In genomic region chr3:52851348-52851747, GRCh38 we compare ENCODE assay signal across 9 cellular contexts. TPM values are rescaled to one million over a fixed set of nuclear protein-coding genes. Genes with fewer than 3 reads are reported as not detected.
DNase-seq lines count a peak whose midpoint lies in the region; ATAC-seq and TF ChIP-seq lines count a peak whose summit lies in the region.
"Had no signal": no experiment of that assay in that cellular context is flagged by ENCODE, and none has a peak within 500 bp of the region (broad histone marks: within the 10 kb centered on the region; RNA-seq: fewer than 3 reads in every experiment).

No MANE protein-coding gene starts in this region.

- H3F3A ChIP-seq in SU-DHL-6 (ENCODE audit: insufficient read depth): no peaks in the 10 kb centered on the region

- peaks cover 2% of the 10 kb centered on the region for H3K4me1 ChIP-seq in vagina

- no peak for TF ChIP-seq POLR2A in vagina (IDR thresholded peaks at IDR 0.05)

- H3K4me2 ChIP-seq in SU-DHL-6 (ENCODE audit: low read depth, low read length, poor library complexity, severe bottlenecking): no peak overlapping the region

- no peaks in the 10 kb centered on the region for H3K9me3 Mint-ChIP-seq in activated CD4-positive, alpha-beta T cell treated with anti-CD3 and anti-CD28 coated beads for 36 hours (ENCODE audit: low read depth)
- no peaks in the 10 kb centered on the region for H3K9me3 Mint-ChIP-seq in naive thymus-derived CD8-positive, alpha-beta T cell
- H3K9me3 Mint-ChIP-seq: central memory CD8-positive, alpha-beta T cell had no signal

- peak; percentile 83 for TF ChIP-seq CTCF in LNCaP clone FGC (IDR thresholded peaks at IDR 0.05; ENCODE audit: control insufficient read depth, extremely low read depth, insufficient read depth)
- TF ChIP-seq CTCF in SU-DHL-6 (IDR thresholded peaks at IDR 0.05; ENCODE audit: insufficient read depth, low read length, poor library complexity, severe bottlenecking): peak; percentile 31
- peak in 1 of 3 experiments; percentile 41 for TF ChIP-seq CTCF in vagina (IDR thresholded peaks at IDR 0.05)

- no peak overlapping the region for H3K4me3 ChIP-seq in LNCaP clone FGC (ENCODE audit: low read depth, low read length)
- no peak overlapping the region for H3K4me3 ChIP-seq in SU-DHL-6 (ENCODE audit: insufficient read depth, low read length, poor library complexity, severe bottlenecking)
- no peak overlapping the region for H3K4me3 ChIP-seq in vagina

- DNase-seq in activated CD4-positive, alpha-beta T cell treated with anti-CD3 and anti-CD28 coated beads for 36 hours: peak; percentile 50
- no peak for DNase-seq in activated CD4-positive, alpha-beta T cell treated with anti-CD3 and anti-CD28 coated beads, Interleukin-2, amount 50 U/mL, for 4 hours
- DNase-seq in LNCaP clone FGC (ENCODE audit: low read depth) (peak; percentile 52), epidermal melanocyte (ENCODE audit: insufficient read length, low spot score) (peak; percentile 86), vagina (ENCODE audit: extremely low spot score in 2 of 2) (no peak)
- DNase-seq in naive thymus-derived CD8-positive, alpha-beta T cell: peak in 5 of 10 donors; percentile 4 to 28 (median 23)

- H3K4me1 Mint-ChIP-seq in activated CD4-positive, alpha-beta T cell treated with anti-CD3 and anti-CD28 coated beads for 36 hours: no peaks in the 10 kb centered on the region
- H3K4me1 Mint-ChIP-seq in naive thymus-derived CD8-positive, alpha-beta T cell: peaks cover 0 to 3% (median under 1%) of the 10 kb centered on the region in 4 donors

- H3K9me3 ChIP-seq in SU-DHL-6 (ENCODE audit: insufficient read depth, low read length) (no peaks in the 10 kb centered on the region), vagina (no peaks in the 10 kb centered on the region)

- H3K27ac ChIP-seq in SU-DHL-6 (ENCODE audit: low read depth, low read length) (no peak overlapping the region), vagina (no peak overlapping the region)

- peaks cover 7% of the 10 kb centered on the region for H3K36me3 Mint-ChIP-seq in activated CD4-positive, alpha-beta T cell treated with anti-CD3 and anti-CD28 coated beads for 36 hours (ENCODE audit: low read depth)
- peaks cover 0 to 51% (median 5%) of the 10 kb centered on the region in 3 donors for H3K36me3 Mint-ChIP-seq in naive thymus-derived CD8-positive, alpha-beta T cell

- H3K79me2 ChIP-seq in SU-DHL-6 (ENCODE audit: insufficient read depth, low read length): no peaks in the 10 kb centered on the region

- H3K4me3 Mint-ChIP-seq in activated CD4-positive, alpha-beta T cell treated with anti-CD3 and anti-CD28 coated beads for 36 hours: no peak overlapping the region
- H3K4me3 Mint-ChIP-seq in naive thymus-derived CD8-positive, alpha-beta T cell: no peak overlapping the region
- H3K4me3 Mint-ChIP-seq: central memory CD8-positive, alpha-beta T cell had no signal

- no peak overlapping the region for H2AFZ ChIP-seq in SU-DHL-6 (ENCODE audit: low read depth, low read length, severe bottlenecking)

- no peaks in the 10 kb centered on the region for H4K20me1 ChIP-seq in SU-DHL-6 (ENCODE audit: low read depth, low read length)

- no peak overlapping the region for H3K9ac ChIP-seq in SU-DHL-6 (ENCODE audit: low read length)

- H3K27ac Mint-ChIP-seq in activated CD4-positive, alpha-beta T cell treated with anti-CD3 and anti-CD28 coated beads for 36 hours: no peak overlapping the region
- peak overlapping the region in 1 of 10 donors; percentile 40 for H3K27ac Mint-ChIP-seq in naive thymus-derived CD8-positive, alpha-beta T cell

- CTCF ChIA-PET in activated CD4-positive, alpha-beta T cell treated with anti-CD3 and anti-CD28 coated beads for 36 hours (lab: Charles Lee): interaction anchor here (1.0 to 1.5 kb wide), 8 partner anchors 13 to 220 kb away, joined by 3 to 6 read pairs (median 4); no protein-coding TSS in a partner anchor

- H3K9me2 ChIP-seq in SU-DHL-6 (replicated peaks; ENCODE audit: insufficient read depth, low read length): no peaks in the 10 kb centered on the region

- H3K27me3 ChIP-seq in SU-DHL-6 (ENCODE audit: low read length): no peaks in the 10 kb centered on the region
- no peaks in the 10 kb centered on the region for H3K27me3 ChIP-seq in vagina

- ATAC-seq in activated CD4-positive, alpha-beta T cell treated with anti-CD3 and anti-CD28 coated beads for 36 hours: peak; percentile 88
- peak; percentile 49 to 53 for ATAC-seq in naive thymus-derived CD8-positive, alpha-beta T cell
- ATAC-seq in GM18517 (IDR thresholded peaks at IDR 0.05; ENCODE audit: unreplicated experiment): no peak

- intact Hi-C loops in activated CD4-positive, alpha-beta T cell treated with anti-CD3 and anti-CD28 coated beads for 36 hours (cut with DNase I, micrococcal nuclease): loop anchor here (1.0 to 10.0 kb wide), 6 partner anchors 41 to 345 kb away; no protein-coding TSS in a partner anchor
- intact Hi-C loops in vagina (cut with DNase I): no loop called here

- H3K36me3 ChIP-seq in SU-DHL-6 (ENCODE audit: low read length) (no peaks in the 10 kb centered on the region), vagina (peaks cover 0 to 28% of the 10 kb centered on the region in 2 donors)

- POLR2A ChIA-PET in activated CD4-positive, alpha-beta T cell treated with anti-CD3 and anti-CD28 coated beads for 36 hours (lab: Charles Lee): interaction anchor here (0.6 kb wide), 1 partner anchor 474 kb away, joined by 7 read pairs; no protein-coding TSS in a partner anchor
- POLR2A ChIA-PET in naive thymus-derived CD8-positive, alpha-beta T cell (lab: Charles Lee): interaction anchor here (0.5 kb wide), 1 partner anchor 135 kb away, joined by 4 read pairs; no protein-coding TSS in a partner anchor

- no peaks in the 10 kb centered on the region for H3K27me3 Mint-ChIP-seq in activated CD4-positive, alpha-beta T cell treated with anti-CD3 and anti-CD28 coated beads for 36 hours
- no peaks in the 10 kb centered on the region for H3K27me3 Mint-ChIP-seq in naive thymus-derived CD8-positive, alpha-beta T cell
- H3K27me3 Mint-ChIP-seq: central memory CD8-positive, alpha-beta T cell had no signal

RNA-seq across cellular contexts. Expression of gene MUSTN1, which starts 16.5 kb away (rescaled TPM):
- 1 to 10 TPM in 1 of 2 experiments, not detected in 1; 2.8 TPM for total RNA-seq in activated CD4-positive, alpha-beta T cell treated with anti-CD3 and anti-CD28 coated beads for 36 hours
- 1 to 10 TPM in 1 of 2 experiments, not detected in 1; 3.4 TPM for total RNA-seq in naive thymus-derived CD8-positive, alpha-beta T cell
- under 1 TPM in 1 of 3 donors, not detected in 2; 0.68 TPM for polyA plus RNA-seq in naive thymus-derived CD8-positive, alpha-beta T cell
- 30.2 TPM for total RNA-seq in vagina

RNA-seq across cellular contexts. Expression of gene ITIH4, which starts 20.9 kb away (rescaled TPM):
- total RNA-seq in activated CD4-positive, alpha-beta T cell treated with anti-CD3 and anti-CD28 coated beads for 36 hours: 1 to 10 TPM; 4.0 to 6.5 TPM
- 10 to 100 TPM; 28.8 to 32.6 TPM for total RNA-seq in naive thymus-derived CD8-positive, alpha-beta T cell
- under 1 TPM in 2 of 3 donors, not detected in 1; 0.05 to 0.60 TPM for polyA plus RNA-seq in naive thymus-derived CD8-positive, alpha-beta T cell
- 5.9 TPM for total RNA-seq in vagina

RNA-seq across cellular contexts. Expression of gene STIMATE, which starts 46.0 kb away (rescaled TPM):
- total RNA-seq in activated CD4-positive, alpha-beta T cell treated with anti-CD3 and anti-CD28 coated beads for 36 hours: 10 to 100 TPM; 12.0 to 17.1 TPM
- 10 to 100 TPM; 19.5 to 26.5 TPM for total RNA-seq in naive thymus-derived CD8-positive, alpha-beta T cell
- 1 to 10 TPM; 5.1 to 6.3 (median 5.3) TPM for polyA plus RNA-seq in naive thymus-derived CD8-positive, alpha-beta T cell
- 12.5 TPM for total RNA-seq in vagina

RNA-seq across cellular contexts. Expression of gene ITIH3, which starts 56.8 kb away (rescaled TPM):
- total RNA-seq in activated CD4-positive, alpha-beta T cell treated with anti-CD3 and anti-CD28 coated beads for 36 hours: not detected
- not detected for total RNA-seq in naive thymus-derived CD8-positive, alpha-beta T cell
- under 1 TPM in 1 of 3 donors, not detected in 2; 0.40 TPM for polyA plus RNA-seq in naive thymus-derived CD8-positive, alpha-beta T cell
- 7.6 TPM for total RNA-seq in vagina

Comparison
In these comparisons a context has a peak if more than half of its experiments do, and no peak if none do; other contexts are left out.
1. DNase-seq: peak in activated CD4-positive, alpha-beta T cell treated with anti-CD3 and anti-CD28 coated beads for 36 hours (single experiment), LNCaP clone FGC (single experiment) and epidermal melanocyte (single experiment); none in activated CD4-positive, alpha-beta T cell treated with anti-CD3 and anti-CD28 coated beads, Interleukin-2, amount 50 U/mL, for 4 hours (0 of 2) and vagina (0 of 2).